In the genomic region with DNA sequence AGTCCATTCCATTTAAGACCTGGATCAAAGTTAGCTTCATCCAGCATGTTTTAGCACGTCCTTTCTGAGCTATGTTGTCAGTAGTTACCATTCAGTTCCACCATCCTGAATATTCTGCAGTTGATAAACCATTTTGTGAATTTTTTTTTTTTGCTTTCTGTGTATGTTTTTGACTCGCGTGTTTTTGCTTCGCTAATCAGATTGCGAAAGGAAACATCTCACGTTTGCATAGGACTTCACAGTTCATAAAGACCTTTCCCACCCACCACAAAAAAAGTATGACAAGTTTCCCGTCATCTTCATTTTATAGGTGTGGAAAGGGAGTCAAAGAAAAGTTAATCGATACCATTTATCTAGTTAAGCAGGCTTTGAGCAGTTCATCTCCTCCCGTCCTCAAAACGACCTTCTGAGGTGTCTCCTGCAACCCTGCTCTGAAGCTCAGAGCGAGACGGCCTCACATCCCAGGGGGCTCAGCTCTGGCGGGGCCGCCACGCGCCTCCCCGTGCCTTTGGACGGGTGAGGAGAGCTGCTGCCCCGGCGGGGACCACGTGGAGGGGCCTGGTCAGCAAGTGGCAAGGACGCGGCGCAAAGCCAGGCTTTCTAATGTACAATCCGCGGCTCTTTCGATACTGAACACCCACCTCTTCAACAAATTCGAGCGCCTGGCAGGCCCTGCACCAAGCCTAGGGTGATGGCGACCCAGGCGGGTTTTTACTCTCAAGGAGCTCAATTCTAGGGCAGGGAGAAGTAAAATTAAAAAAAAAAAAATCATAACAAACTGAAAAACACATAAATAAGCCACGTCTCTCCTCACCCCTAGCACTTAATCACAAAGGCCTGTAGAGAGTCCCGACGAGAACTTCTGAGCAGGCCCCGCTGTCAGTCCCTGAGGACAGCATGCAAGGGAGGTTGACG, we compare ENCODE assay signal across 8 cellular contexts. TPM values are rescaled to one million over a fixed set of nuclear protein-coding genes. Genes with fewer than 3 reads are reported as not detected.
DNase-seq lines count a peak whose midpoint lies in the region; ATAC-seq and TF ChIP-seq lines count a peak whose summit lies in the region.

No MANE protein-coding gene starts in this region.

- peak overlapping the region; percentile 86 for H3K4me3 ChIP-seq in MG63
- H3K4me3 ChIP-seq in astrocyte of the cerebellum (ENCODE audit: low read depth, low read length) = peak overlapping the region; percentile 97
- peak overlapping the region; percentile 83 for H3K4me3 ChIP-seq in iPS-18a (ENCODE audit: low read length)
- peak overlapping the region; percentile 90 for H3K4me3 ChIP-seq in skeletal muscle satellite cell (ENCODE audit: low read length)

- no peak overlapping the region for H3K27ac ChIP-seq in iPS-18a (ENCODE audit: low read length)

- H3K36me3 ChIP-seq in MG63 (peaks cover 15% of the 10 kb centered on the region), iPS-18a (ENCODE audit: control insufficient read depth, low read depth, low read length) (no peaks in the 10 kb centered on the region), skeletal muscle satellite cell (ENCODE audit: insufficient read depth, low read length) (peaks cover 3% of the 10 kb centered on the region)

- H3K9me3 ChIP-seq in MG63 = no peaks in the 10 kb centered on the region
- no peaks in the 10 kb centered on the region for H3K9me3 ChIP-seq in iPS-18a (ENCODE audit: control insufficient read depth, low read depth, low read length)
- no peaks in the 10 kb centered on the region for H3K9me3 ChIP-seq in skeletal muscle satellite cell (replicated peaks; ENCODE audit: low read length)

- no peaks in the 10 kb centered on the region for H3K4me1 ChIP-seq in iPS-18a (ENCODE audit: control insufficient read depth, low read depth, low read length)
- peaks cover 16% of the 10 kb centered on the region for H3K4me1 ChIP-seq in skeletal muscle satellite cell (ENCODE audit: control insufficient read depth, insufficient read depth, low read length)

- H3K9ac ChIP-seq in iPS-18a (ENCODE audit: low read length) (no peak overlapping the region), skeletal muscle satellite cell (ENCODE audit: low read depth, low read length) (peak overlapping the region; percentile 100)

- H3K27me3 ChIP-seq in MG63 (no peaks in the 10 kb centered on the region), iPS-18a (ENCODE audit: control insufficient read depth, insufficient read depth, low read length) (peaks cover 26% of the 10 kb centered on the region), skeletal muscle satellite cell (ENCODE audit: control insufficient read depth, insufficient read depth, low read length) (no peaks in the 10 kb centered on the region)

- in situ Hi-C loops in astrocyte of the cerebellum (cut with HindIII; ENCODE audit: low sequenced_read_pairs) = loop anchor here (5.0 kb wide), 1 partner anchor 52 kb away; no protein-coding TSS in a partner anchor

- no peak for TF ChIP-seq CTCF in astrocyte of the cerebellum (IDR thresholded peaks at IDR 0.05; ENCODE audit: low read depth, low read length, missing control alignments)

- H3K4me2 ChIP-seq in skeletal muscle satellite cell (ENCODE audit: low read length) = peak overlapping the region; percentile 98

- peak; percentile 9 for DNase-seq in activated gamma-delta T cell treated with Interleukin-2 at 50 U/mL for 16 hours
- no peak for DNase-seq in activated gamma-delta T cell (lab: John Stamatoyannopoulos, UW)
- peak; percentile 53 for DNase-seq in MG63
- DNase-seq in astrocyte of the cerebellum (ENCODE audit: low read depth) = no peak
- DNase-seq in hepatic stellate cell (ENCODE audit: low spot score) = no peak

- ATAC-seq in HG03095 (IDR thresholded peaks at IDR 0.05; ENCODE audit: unreplicated experiment) = no peak

RNA-seq across cellular contexts. Expression of gene TMEM263, which starts 1.0 kb away (rescaled TPM):
- total RNA-seq in MG63 (2014; rRNA removed; shearing (Covaris generic); ENCODE audit: low replicate concordance) = 32.9 and 49.1 TPM in 2 replicates
- 81.5 and 103 TPM in 2 replicates for total RNA-seq in skeletal muscle satellite cell (2012; rRNA removed)

RNA-seq across cellular contexts. Expression of gene MTERF2, which starts 32.2 kb away (rescaled TPM):
- total RNA-seq in MG63 (2014; rRNA removed; shearing (Covaris generic); ENCODE audit: low replicate concordance) = 4.3 and 5.0 TPM in 2 replicates
- total RNA-seq in skeletal muscle satellite cell (2012; rRNA removed) = 2.0 and 3.0 TPM in 2 replicates

Comparison
In these comparisons a context has a peak if more than half of its experiments do, and no peak if none do; other contexts are left out.
1. DNase-seq: peak in activated gamma-delta T cell treated with Interleukin-2 at 50 U/mL for 16 hours (single experiment) and MG63 (single experiment); none in activated gamma-delta T cell (single experiment), astrocyte of the cerebellum (single experiment) and hepatic stellate cell (single experiment).
2. Peak in every context shown above with its lines, with median percentiles within 50 percentile points of each other: H3K4me3 ChIP-seq.